Comparison of ENCODE assay signal across 25 cellular contexts in genomic region chr2:148416248-148416647, GRCh38.
"Had no signal": no experiment of that assay in that cellular context is flagged by ENCODE, and none has a peak within 500 bp of the region (broad histone marks: within the 10 kb centered on the region; RNA-seq: fewer than 3 reads in every experiment).

No MANE protein-coding gene starts in this region.

- H3K27me3 ChIP-seq: colonic mucosa, gastrocnemius medialis, hepatocyte, left lung, neural progenitor cell, right atrium auricular region, sigmoid colon, testis, tibial artery had no signal

- H3K4me1 ChIP-seq: colonic mucosa, gastrocnemius medialis, left lung, neural progenitor cell, parathyroid adenoma, right atrium auricular region, sigmoid colon, testis, tibial artery had no signal

- H3K9me3 ChIP-seq: colonic mucosa, gastrocnemius medialis, testis had no signal

- H3K27ac ChIP-seq: colonic mucosa, epithelial cell of prostate, gastrocnemius medialis, hepatocyte, left lung, neural progenitor cell, parathyroid adenoma, right atrium auricular region, sigmoid colon, testis, tibial artery had no signal

- H3K4me3 ChIP-seq: colonic mucosa, gastrocnemius medialis, hepatocyte, left lung, mucosa of descending colon, neural progenitor cell, right atrium auricular region, sigmoid colon, testis, tibial artery had no signal

- H3K9ac ChIP-seq: neural progenitor cell, parathyroid adenoma had no signal

- H2AFZ ChIP-seq: hepatocyte, neural progenitor cell, parathyroid adenoma had no signal

- FAIRE-seq: kidney had no signal

- H3K4me2 ChIP-seq: hepatocyte, neural progenitor cell had no signal

- ATAC-seq: esophagus mucosa; gastrocnemius medialis; left lung; mucosa of descending colon; natural killer cell treated with Interleukin-12 subunit alpha and Interleukin-12 subunit beta and Interleukin-15 and Interleukin-18, amount 100 ng/mL, for 72 hours; stimulated activated memory B cell treated with anti-CD40 and anti-IgM and Interleukin-4, amounts not matched to agents 10 μg/mL and 1 μg/mL and 100 μg/mL, for 72 hours; stimulated activated naive CD8-positive, alpha-beta T cell treated with anti-CD3 and anti-CD28 coated beads, Interleukin-15, Interleukin-2, amounts not matched to agents 100 U/mL and 50 U/mL, for 24 hours had no signal

- DNase-seq: colonic mucosa; effector CD8-positive, alpha-beta T cell; endodermal cell; foreskin fibroblast; gastrocnemius medialis; head of caudate nucleus; kidney; left lung; mesenchymal stem cell; mucosa of descending colon; naive B cell; sigmoid colon; stimulated activated CD4-positive, alpha-beta T cell treated with anti-CD3 and anti-CD28 coated beads, Interleukin-4, amount 100 ng/mL, for 4 hours; stimulated activated naive CD8-positive, alpha-beta T cell treated with anti-CD3 and anti-CD28 coated beads, Interleukin-15, Interleukin-2, amounts not matched to agents 100 U/mL and 50 U/mL, for 24 hours; substantia nigra; testis; tibial artery had no signal

- H3K36me3 ChIP-seq: colonic mucosa, gastrocnemius medialis, left lung, right atrium auricular region, sigmoid colon, tibial artery had no signal
